In the genomic region with DNA sequence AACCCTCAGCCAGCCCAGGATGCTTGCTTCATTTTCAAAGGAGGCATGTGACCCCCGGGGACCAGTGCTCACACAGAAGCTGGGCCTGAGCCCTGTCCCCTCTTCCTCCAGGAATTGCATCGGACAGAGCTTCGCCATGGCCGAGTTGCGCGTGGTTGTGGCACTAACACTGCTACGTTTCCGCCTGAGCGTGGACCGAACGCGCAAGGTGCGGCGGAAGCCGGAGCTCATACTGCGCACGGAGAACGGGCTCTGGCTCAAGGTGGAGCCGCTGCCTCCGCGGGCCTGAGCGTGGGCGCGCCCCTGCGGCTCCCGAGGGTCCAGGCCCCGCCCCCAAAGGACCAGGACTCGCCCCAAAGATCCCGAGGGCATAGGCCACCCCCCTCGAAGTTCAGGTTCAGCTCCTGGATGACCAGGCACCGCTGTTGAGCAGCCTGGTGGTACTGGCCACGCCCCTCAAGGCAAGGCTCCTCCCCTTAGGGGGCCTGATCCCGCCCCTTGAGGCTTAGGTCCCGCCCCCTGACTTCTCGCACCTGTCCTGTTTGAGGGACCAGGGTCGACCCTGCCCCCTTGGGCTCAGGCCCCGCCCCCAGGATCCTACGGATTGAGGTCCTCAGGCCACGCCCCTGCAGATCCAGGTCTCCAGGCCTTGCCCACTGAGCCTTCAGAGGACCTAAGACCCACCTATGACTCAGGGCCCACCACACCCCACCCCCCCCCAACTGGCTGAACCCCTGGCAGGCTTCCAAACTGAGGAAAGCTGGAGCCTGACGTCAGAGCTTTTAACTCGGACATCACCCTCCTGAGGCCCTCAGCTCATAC, we compare ENCODE assay signal across 1 cellular context.
TF ChIP-seq lines count a peak whose summit lies in the region.

No MANE protein-coding gene starts in this region.

TF ChIP-seq in IMR-90, 13 proteins besides CTCF, POLR2A, EP300 and RAD21 (continued from another document):
- TF ChIP-seq, protein P1, sequence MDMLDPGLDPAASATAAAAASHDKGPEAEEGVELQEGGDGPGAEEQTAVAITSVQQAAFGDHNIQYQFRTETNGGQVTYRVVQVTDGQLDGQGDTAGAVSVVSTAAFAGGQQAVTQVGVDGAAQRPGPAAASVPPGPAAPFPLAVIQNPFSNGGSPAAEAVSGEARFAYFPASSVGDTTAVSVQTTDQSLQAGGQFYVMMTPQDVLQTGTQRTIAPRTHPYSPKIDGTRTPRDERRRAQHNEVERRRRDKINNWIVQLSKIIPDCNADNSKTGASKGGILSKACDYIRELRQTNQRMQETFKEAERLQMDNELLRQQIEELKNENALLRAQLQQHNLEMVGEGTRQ (IDR thresholded peaks at IDR 0.05; ENCODE audit: low read depth, low read length), result no peak
- TF ChIP-seq MXI1 (IDR thresholded peaks at IDR 0.05; ENCODE audit: borderline replicate concordance, low read depth, low read length) (no peak), SMC3 (IDR thresholded peaks at IDR 0.05; ENCODE audit: low read depth, low read length) (no peak), FOS (IDR thresholded peaks at IDR 0.05; ENCODE audit: low read depth, low read length) (no peak), BHLHE40 (IDR thresholded peaks at IDR 0.05; ENCODE audit: low read depth, low read length) (no peak)
